1 cellular context compared by ENCODE assay signal in the genomic region with DNA sequence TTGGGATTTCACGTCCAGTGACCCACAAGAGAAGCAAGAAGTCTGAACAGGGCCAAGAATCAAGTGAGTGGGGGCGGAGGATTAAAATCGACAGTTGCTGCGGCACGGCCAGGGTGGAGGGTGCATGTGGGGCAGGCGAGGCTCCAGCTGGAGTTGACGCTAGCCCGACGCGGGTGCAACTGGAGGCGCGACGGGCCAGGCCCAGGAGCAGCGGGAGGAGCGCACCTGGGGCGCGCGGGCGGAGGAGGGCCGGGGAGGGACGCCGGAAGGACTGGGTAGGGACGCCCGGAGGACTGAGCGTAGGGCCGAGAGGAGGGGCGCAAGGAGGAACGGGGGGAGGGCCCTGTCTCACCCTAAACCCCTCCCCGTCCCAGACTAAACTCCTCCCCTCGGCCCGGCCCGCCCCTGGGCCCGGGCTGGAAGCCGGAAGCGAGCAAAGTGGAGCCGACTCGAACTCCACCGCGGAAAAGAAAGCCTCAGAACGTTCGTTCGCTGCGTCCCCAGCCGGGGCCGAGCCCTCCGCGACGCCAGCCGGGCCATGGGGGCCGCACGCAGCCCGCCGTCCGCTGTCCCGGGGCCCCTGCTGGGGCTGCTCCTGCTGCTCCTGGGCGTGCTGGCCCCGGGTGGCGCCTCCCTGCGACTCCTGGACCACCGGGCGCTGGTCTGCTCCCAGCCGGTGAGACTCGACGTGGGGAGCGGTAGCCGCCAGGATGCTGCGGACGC.
TF ChIP-seq lines count a peak whose summit lies in the region.

A gene with protein sequence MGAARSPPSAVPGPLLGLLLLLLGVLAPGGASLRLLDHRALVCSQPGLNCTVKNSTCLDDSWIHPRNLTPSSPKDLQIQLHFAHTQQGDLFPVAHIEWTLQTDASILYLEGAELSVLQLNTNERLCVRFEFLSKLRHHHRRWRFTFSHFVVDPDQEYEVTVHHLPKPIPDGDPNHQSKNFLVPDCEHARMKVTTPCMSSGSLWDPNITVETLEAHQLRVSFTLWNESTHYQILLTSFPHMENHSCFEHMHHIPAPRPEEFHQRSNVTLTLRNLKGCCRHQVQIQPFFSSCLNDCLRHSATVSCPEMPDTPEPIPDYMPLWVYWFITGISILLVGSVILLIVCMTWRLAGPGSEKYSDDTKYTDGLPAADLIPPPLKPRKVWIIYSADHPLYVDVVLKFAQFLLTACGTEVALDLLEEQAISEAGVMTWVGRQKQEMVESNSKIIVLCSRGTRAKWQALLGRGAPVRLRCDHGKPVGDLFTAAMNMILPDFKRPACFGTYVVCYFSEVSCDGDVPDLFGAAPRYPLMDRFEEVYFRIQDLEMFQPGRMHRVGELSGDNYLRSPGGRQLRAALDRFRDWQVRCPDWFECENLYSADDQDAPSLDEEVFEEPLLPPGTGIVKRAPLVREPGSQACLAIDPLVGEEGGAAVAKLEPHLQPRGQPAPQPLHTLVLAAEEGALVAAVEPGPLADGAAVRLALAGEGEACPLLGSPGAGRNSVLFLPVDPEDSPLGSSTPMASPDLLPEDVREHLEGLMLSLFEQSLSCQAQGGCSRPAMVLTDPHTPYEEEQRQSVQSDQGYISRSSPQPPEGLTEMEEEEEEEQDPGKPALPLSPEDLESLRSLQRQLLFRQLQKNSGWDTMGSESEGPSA (plus strand): TSS at position 447 of the 723 bp plus-strand sequence. CDS start 92 bp downstream, at position 539.

TF ChIP-seq in endothelial cell of umbilical vein, 7 proteins besides CTCF, POLR2A, EP300 and RAD21 (continued from another document):
- TF ChIP-seq POLR2AphosphoS5 (IDR thresholded peaks at IDR 0.05; ENCODE audit: insufficient read depth, low read depth, low read length) (peak; percentile 65), FOS (IDR thresholded peaks at IDR 0.05; ENCODE audit: borderline replicate concordance, insufficient read depth, low read length) (no peak), EZH2 (IDR thresholded peaks at IDR 0.05; ENCODE audit: borderline replicate concordance, low read depth, low read length, severe bottlenecking) (no peak)
- TF ChIP-seq, protein P1, sequence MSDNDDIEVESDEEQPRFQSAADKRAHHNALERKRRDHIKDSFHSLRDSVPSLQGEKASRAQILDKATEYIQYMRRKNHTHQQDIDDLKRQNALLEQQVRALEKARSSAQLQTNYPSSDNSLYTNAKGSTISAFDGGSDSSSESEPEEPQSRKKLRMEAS (IDR thresholded peaks at IDR 0.05; ENCODE audit: insufficient read depth, insufficient read length) = no peak
